8 cellular contexts compared by ENCODE assay signal in the genomic region with DNA sequence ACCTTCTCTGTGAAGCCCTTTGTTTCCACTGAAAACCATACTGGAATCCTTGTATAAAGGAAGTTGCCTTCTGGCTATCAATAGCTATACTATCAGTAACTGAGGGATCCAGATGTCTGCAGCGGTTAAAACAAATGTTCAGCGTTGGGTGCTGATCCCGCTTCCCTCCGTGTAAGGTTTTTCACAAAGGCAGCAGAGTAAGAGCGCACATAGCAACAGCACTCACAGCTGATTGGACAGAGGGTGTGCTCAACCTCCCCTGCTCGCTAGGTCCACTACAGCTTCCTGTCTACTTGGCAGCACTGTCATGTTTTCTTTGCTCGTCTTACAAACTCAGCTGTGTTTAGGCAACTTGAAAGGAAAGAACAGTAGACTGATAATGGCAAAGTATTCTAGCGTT. TPM values are rescaled to one million over a fixed set of nuclear protein-coding genes. Genes with fewer than 3 reads are reported as not detected.
DNase-seq lines count a peak whose midpoint lies in the region; ATAC-seq and TF ChIP-seq lines count a peak whose summit lies in the region.

No MANE protein-coding gene starts in this region.

- 7 to 9% methylated on average over 5 to 8 of the region's 8 CpGs for whole genome bisulfite sequencing in gastroesophageal sphincter (ENCODE audit: low coverage in 1 of 2), 2 donors

- H3K4me3 ChIP-seq in Panc1 (ENCODE audit: low read depth in 2 of 2, low read length in 2 of 2) (peak overlapping the region; percentile 36 to 61), gastroesophageal sphincter (peak overlapping the region; percentile 37 to 39), uterus (peak overlapping the region in 1 of 2 donors; percentile 13)

- BruUV-seq in Panc1 (replicated peaks; lab: Mats Ljungman, UMichigan), result no TSS peak

- POLR2A ChIA-PET in Panc1 (lab: Charles Lee), result interaction anchor here (0.5 to 0.8 kb wide), 2 partner anchors 17 to 21 kb away, joined by 3 read pairs; no protein-coding TSS in a partner anchor

- no peaks in the 10 kb centered on the region; the same call in 1 of the 2 replicates for H3K36me3 ChIP-seq in Panc1 (ENCODE audit: control insufficient read depth, insufficient read depth, low read length)
- H3K36me3 ChIP-seq in gastroesophageal sphincter, result peaks cover 0 to 10% of the 10 kb centered on the region in 2 donors
- no peaks in the 10 kb centered on the region for H3K36me3 ChIP-seq in uterus

- peaks cover 31% of the 10 kb centered on the region for H3K4me1 Mint-ChIP-seq in activated naive CD4-positive, alpha-beta T cell treated with anti-CD3 and anti-CD28 coated beads, Interleukin-2, amount 50 U/mL, for 24 hours
- H3K4me1 Mint-ChIP-seq in neural crest cell, result peaks cover 29% of the 10 kb centered on the region

- peak; percentile 85 for DNase-seq in Panc1 (ENCODE audit: low read depth, low spot score)
- peak; percentile 53 for DNase-seq in neural crest cell (ENCODE audit: low read depth, low spot score)
- peak; percentile 50 to 72 for DNase-seq in uterus

- CTCF ChIA-PET in Panc1 (lab: Charles Lee), result interaction anchor here (0.6 kb wide), 1 partner anchor 541 kb away, joined by 4 read pairs; no protein-coding TSS in a partner anchor

- peaks cover 13% of the 10 kb centered on the region for H3K36me3 Mint-ChIP-seq in activated naive CD4-positive, alpha-beta T cell treated with anti-CD3 and anti-CD28 coated beads, Interleukin-2, amount 50 U/mL, for 24 hours
- H3K36me3 Mint-ChIP-seq in neural crest cell (ENCODE audit: low read depth), result no peaks in the 10 kb centered on the region

- no peaks in the 10 kb centered on the region for H3K27me3 Mint-ChIP-seq in activated naive CD4-positive, alpha-beta T cell treated with anti-CD3 and anti-CD28 coated beads, Interleukin-2, amount 50 U/mL, for 24 hours
- H3K27me3 Mint-ChIP-seq in neural crest cell (ENCODE audit: low read depth), result no peaks in the 10 kb centered on the region

- in situ Hi-C loops in Panc1 (cut with HindIII; ENCODE audit: low pct_unique_long_range_greater_than_20kb, low sequenced_read_pairs), result no loop called here

- no peak for TF ChIP-seq POLR2A in gastroesophageal sphincter (IDR thresholded peaks at IDR 0.05)
- TF ChIP-seq POLR2A in uterus (IDR thresholded peaks at IDR 0.05), result peak in 1 of 2 donors; percentile 49

- peaks cover 49% of the 10 kb centered on the region for H3K4me1 ChIP-seq in Panc1 (ENCODE audit: control insufficient read depth, insufficient read depth, low read length)
- H3K4me1 ChIP-seq in gastroesophageal sphincter, result peaks cover 19 to 78% (median 24%) of the 10 kb centered on the region in 3 donors
- no peaks in the 10 kb centered on the region for H3K4me1 ChIP-seq in uterus

- ATAC-seq in GM18907 (IDR thresholded peaks at IDR 0.05; ENCODE audit: unreplicated experiment), result peak; percentile 98
- ATAC-seq in HG03432 (IDR thresholded peaks at IDR 0.05; ENCODE audit: unreplicated experiment), result peak; percentile 98
- ATAC-seq in Panc1, result peak; percentile 98
- ATAC-seq in gastroesophageal sphincter, result peak; percentile 98
- ATAC-seq in HG03280 (IDR thresholded peaks at IDR 0.05; ENCODE audit: unreplicated experiment), result no peak

- no peaks in the 10 kb centered on the region for H3K9me3 Mint-ChIP-seq in activated naive CD4-positive, alpha-beta T cell treated with anti-CD3 and anti-CD28 coated beads, Interleukin-2, amount 50 U/mL, for 24 hours
- H3K9me3 Mint-ChIP-seq in neural crest cell, result no peaks in the 10 kb centered on the region

- intact Hi-C loops in Panc1 (cut with micrococcal nuclease; ENCODE audit: unreplicated experiment), result no loop called here
- intact Hi-C loops in uterus (cut with DNase I; ENCODE audit: low total_unique reads), result no loop called here

- no peak overlapping the region for H3K27ac Mint-ChIP-seq in activated naive CD4-positive, alpha-beta T cell treated with anti-CD3 and anti-CD28 coated beads, Interleukin-2, amount 50 U/mL, for 24 hours
- H3K27ac Mint-ChIP-seq in neural crest cell (ENCODE audit: unreplicated experiment), result peak overlapping the region; percentile 98

- TF ChIP-seq CTCF in Panc1 (IDR thresholded peaks at IDR 0.05) (no peak), gastroesophageal sphincter (IDR thresholded peaks at IDR 0.05) (peak in 1 of 4 experiments; percentile 9), neural crest cell (conservative IDR thresholded peaks at IDR 0.05) (no peak), uterus (IDR thresholded peaks at IDR 0.05) (no peak)

- peak overlapping the region; percentile 93 for H3K27ac ChIP-seq in Panc1 (ENCODE audit: low read length)
- peak overlapping the region; percentile 76 to 79 (median 78) for H3K27ac ChIP-seq in gastroesophageal sphincter
- H3K27ac ChIP-seq in uterus, result peak overlapping the region; percentile 58 to 84

- H3K9me3 ChIP-seq in Panc1 (ENCODE audit: control insufficient read depth, insufficient read depth, low read depth, low read length) (no peaks in the 10 kb centered on the region), gastroesophageal sphincter (no peaks in the 10 kb centered on the region), uterus (no peaks in the 10 kb centered on the region)

- H3K27me3 ChIP-seq in Panc1 (ENCODE audit: control insufficient read depth, insufficient read depth, low read length) (no peaks in the 10 kb centered on the region), gastroesophageal sphincter (no peaks in the 10 kb centered on the region), uterus (no peaks in the 10 kb centered on the region)

- H3K4me3 Mint-ChIP-seq in activated naive CD4-positive, alpha-beta T cell treated with anti-CD3 and anti-CD28 coated beads, Interleukin-2, amount 50 U/mL, for 24 hours, result peak overlapping the region; percentile 49
- H3K4me3 Mint-ChIP-seq in neural crest cell, result peak overlapping the region; percentile 70

- no peak for TF ChIP-seq EP300 in gastroesophageal sphincter (IDR thresholded peaks at IDR 0.05)

RNA-seq across cellular contexts. Expression of a gene that starts 27.3 kb away (rescaled TPM):
- total RNA-seq in Panc1 (2021; ENCODE audit: unreplicated experiment), result 18.5 TPM
- polyA plus RNA-seq in Panc1 (2012; ENCODE audit: insufficient read length), result 10.6 TPM
- total RNA-seq in gastroesophageal sphincter, result 100 to 1,000 TPM in 1 of 4 donors, 10 to 100 TPM in 3; 32.6 to 105 (median 64.3) TPM
- total RNA-seq in neural crest cell, result 14.9 and 15.8 TPM in 2 replicates
- total RNA-seq in uterus, result 100 to 1,000 TPM in 1 of 4 donors, 10 to 100 TPM in 3; 45.0 to 114 (median 78.9) TPM
